Comparison of ENCODE assay signal across 31 cellular contexts in genomic region chr2:215358891-215359575, GRCh38. TPM values are rescaled to one million over a fixed set of nuclear protein-coding genes. Genes with fewer than 3 reads are reported as not detected.
DNase-seq lines count a peak whose midpoint lies in the region; ATAC-seq, FAIRE-seq and TF ChIP-seq lines count a peak whose summit lies in the region.
"Had no signal": no experiment of that assay in that cellular context is flagged by ENCODE, and none has a peak within 500 bp of the region (broad histone marks: within the 10 kb centered on the region; RNA-seq: fewer than 3 reads in every experiment).

No MANE protein-coding gene starts in this region.

- H3K18ac ChIP-seq in trophoblast cell (ENCODE audit: low read length), result no peak overlapping the region

- no peak for TF ChIP-seq CTCF in astrocyte of the spinal cord (IDR thresholded peaks at IDR 0.05; ENCODE audit: low read depth, low read length)
- no peak for TF ChIP-seq CTCF in fibroblast of pulmonary artery (IDR thresholded peaks at IDR 0.05; ENCODE audit: low read length, missing control alignments)

- intact Hi-C loops in activated CD4-positive, alpha-beta T cell treated with anti-CD3 and anti-CD28 coated beads, Interleukin-2, amount 10 ng/mL, durations not matched to agents 24 days and 14 days (cut with micrococcal nuclease), result no loop called here

- no peaks in the 10 kb centered on the region for H3K27me3 ChIP-seq in trophoblast cell (ENCODE audit: insufficient read depth, low read length)
- H3K27me3 ChIP-seq: BE2C, left lung, neural progenitor cell, Peyer's patch, spleen, stomach, uterus had no signal

- no peak overlapping the region for H2AFZ ChIP-seq in trophoblast cell (ENCODE audit: insufficient read depth, low read length, poor library complexity)
- H2AFZ ChIP-seq: neural progenitor cell had no signal

- ATAC-seq in GM21381 (IDR thresholded peaks at IDR 0.05; ENCODE audit: unreplicated experiment), result no peak
- ATAC-seq: activated CD4-positive, alpha-beta T cell treated with anti-CD3 and anti-CD28 coated beads for 36 hours; esophagus mucosa; HCT116; left lung; right cardiac atrium had no signal

- no peak overlapping the region for H3K9ac ChIP-seq in trophoblast cell (ENCODE audit: low read length)
- H3K9ac ChIP-seq: neural progenitor cell had no signal

- H3K4me1 ChIP-seq in trophoblast cell (ENCODE audit: control insufficient read depth in 1 of 2, insufficient read depth in 2 of 2, low read length in 2 of 2), result no peaks in the 10 kb centered on the region
- H3K4me1 ChIP-seq: BE2C, left lung, neural progenitor cell, Peyer's patch, spleen, stomach, uterus had no signal

- no peak overlapping the region for H3K27ac Mint-ChIP-seq in activated CD4-positive, alpha-beta T cell treated with anti-CD3 and anti-CD28 coated beads, Interleukin-2, amount 10 ng/mL, durations not matched to agents 24 days and 14 days
- H3K27ac Mint-ChIP-seq: activated CD4-positive, alpha-beta T cell treated with anti-CD3 and anti-CD28 coated beads for 36 hours; activated naive CD8-positive, alpha-beta T cell; CD8-positive, alpha-beta memory T cell; neural progenitor cell; T-helper 2 cell treated with Interferon-gamma antibody and Interleukin-4, amounts not matched to agents 5 μg/mL and 100 μg/mL, for 36 hours had no signal

- no peaks in the 10 kb centered on the region for H3K79me2 ChIP-seq in trophoblast cell (ENCODE audit: control insufficient read depth, insufficient read depth, low read length, poor library complexity)

- FAIRE-seq in GM12891 (lab: Jason Lieb, UNC), result peak; percentile 13

- H3K79me1 ChIP-seq in trophoblast cell (ENCODE audit: low read length), result no peaks in the 10 kb centered on the region

- no peak overlapping the region for H3K4me2 ChIP-seq in trophoblast cell (ENCODE audit: low read length)
- H3K4me2 ChIP-seq: neural progenitor cell had no signal

- in situ Hi-C loops in astrocyte of the spinal cord (cut with HindIII; ENCODE audit: low sequenced_read_pairs), result no loop called here

- H3K4ac ChIP-seq in trophoblast cell (ENCODE audit: low read depth, low read length), result no peak overlapping the region

- no peak overlapping the region for H4K91ac ChIP-seq in trophoblast cell (ENCODE audit: low read depth, low read length)

- H3K4me1 Mint-ChIP-seq in activated CD4-positive, alpha-beta T cell treated with anti-CD3 and anti-CD28 coated beads, Interleukin-2, amount 10 ng/mL, durations not matched to agents 24 days and 14 days, result no peaks in the 10 kb centered on the region
- H3K4me1 Mint-ChIP-seq: activated CD4-positive, alpha-beta T cell treated with anti-CD3 and anti-CD28 coated beads for 36 hours; CD8-positive, alpha-beta memory T cell; neural progenitor cell had no signal

- no peak overlapping the region for H3K4me3 Mint-ChIP-seq in activated CD4-positive, alpha-beta T cell treated with anti-CD3 and anti-CD28 coated beads, Interleukin-2, amount 10 ng/mL, durations not matched to agents 24 days and 14 days
- H3K4me3 Mint-ChIP-seq: activated CD4-positive, alpha-beta T cell treated with anti-CD3 and anti-CD28 coated beads for 36 hours; activated naive CD8-positive, alpha-beta T cell; CD8-positive, alpha-beta memory T cell; neural progenitor cell; T-helper 2 cell treated with Interferon-gamma antibody and Interleukin-4, amounts not matched to agents 5 μg/mL and 100 μg/mL, for 36 hours had no signal

- H2BK12ac ChIP-seq in trophoblast cell (ENCODE audit: low read length), result no peak overlapping the region

- no peak overlapping the region for H2AK5ac ChIP-seq in trophoblast cell (ENCODE audit: low read length)

- H4K12ac ChIP-seq in trophoblast cell (ENCODE audit: low read depth, low read length), result no peak overlapping the region

- H3K14ac ChIP-seq in trophoblast cell (ENCODE audit: low read length), result no peak overlapping the region

- H3K23ac ChIP-seq in trophoblast cell (ENCODE audit: low read length), result no peak overlapping the region

- H3K36me3 Mint-ChIP-seq in activated CD4-positive, alpha-beta T cell treated with anti-CD3 and anti-CD28 coated beads, Interleukin-2, amount 10 ng/mL, durations not matched to agents 24 days and 14 days (ENCODE audit: low read depth), result peaks cover 27% of the 10 kb centered on the region

- no peak overlapping the region for H3K27ac ChIP-seq in trophoblast cell (ENCODE audit: low read depth, low read length)
- H3K27ac ChIP-seq: left lung, neural progenitor cell, Peyer's patch, spleen, stomach, uterus, VCaP had no signal

- no CpG with 5 or more reads among the region's 15 CpGs for WGBS in trophoblast cell (ENCODE audit: extremely low coverage, insufficient coverage, insufficient read length)

- no peak overlapping the region for H2BK120ac ChIP-seq in trophoblast cell (ENCODE audit: insufficient read depth, low read length, poor library complexity)

- no peaks in the 10 kb centered on the region for H3K9me3 Mint-ChIP-seq in activated CD4-positive, alpha-beta T cell treated with anti-CD3 and anti-CD28 coated beads, Interleukin-2, amount 10 ng/mL, durations not matched to agents 24 days and 14 days
- H3K9me3 Mint-ChIP-seq: CD8-positive, alpha-beta memory T cell; neural progenitor cell; T-helper 2 cell treated with Interferon-gamma antibody and Interleukin-4, amounts not matched to agents 5 μg/mL and 100 μg/mL, for 36 hours had no signal

- DNase-seq in GM12891 (ENCODE audit: insufficient read length, low spot score), result no peak
- peak; percentile 54 for DNase-seq in astrocyte of the spinal cord (ENCODE audit: low read depth, low spot score)
- peak; percentile 49 for DNase-seq in fibroblast of pulmonary artery (ENCODE audit: low read depth)
- peak; percentile 69 to 78 for DNase-seq in trophoblast cell
- DNase-seq in NCI-H2196 (lab: John Stamatoyannopoulos, UW; ENCODE audit: unreplicated experiment), result no peak
- no peak for DNase-seq in mucosa of gallbladder (ENCODE audit: low spot score)
- no peak for DNase-seq in activated CD4-positive, alpha-beta T cell treated with anti-CD3 and anti-CD28 coated beads, Interleukin-2, amount 10 ng/mL, durations not matched to agents 24 days and 14 days
- DNase-seq: ACHN; activated CD4-positive, alpha-beta T cell treated with anti-CD3 and anti-CD28 coated beads for 36 hours; BE2C; caudate nucleus; CD8-positive, alpha-beta memory T cell; DMS153; Kasumi-1; left lung; NCI-H1417 treated with DMSO at 0.1 percent for 48 hours; NCI-H2081 treated with DMSO at 0.1 percent for 48 hours; Peyer's patch; right cardiac atrium; SHP77 treated with DMSO at 0.1 percent for 48 hours; spleen; stimulated activated CD4-positive, alpha-beta T cell treated with anti-CD3 and anti-CD28 coated beads, Interleukin-2, amount 100 ng/mL, for 24 hours; stomach; uterus had no signal

- H3K27me3 Mint-ChIP-seq in activated CD4-positive, alpha-beta T cell treated with anti-CD3 and anti-CD28 coated beads, Interleukin-2, amount 10 ng/mL, durations not matched to agents 24 days and 14 days, result no peaks in the 10 kb centered on the region
- H3K27me3 Mint-ChIP-seq: activated CD4-positive, alpha-beta T cell treated with anti-CD3 and anti-CD28 coated beads for 36 hours; activated naive CD8-positive, alpha-beta T cell; CD8-positive, alpha-beta memory T cell had no signal

- H2BK5ac ChIP-seq in trophoblast cell (ENCODE audit: low read depth, low read length, poor library complexity), result no peak overlapping the region

- H3K9me3 ChIP-seq in trophoblast cell (ENCODE audit: insufficient read depth, low read depth, low read length), result no peaks in the 10 kb centered on the region
- H3K9me3 ChIP-seq: BE2C, left lung, Peyer's patch, spleen, stomach, uterus had no signal

- H3K4me3 ChIP-seq in astrocyte of the spinal cord (ENCODE audit: low read depth, low read length) (no peak overlapping the region), fibroblast of pulmonary artery (replicated peaks; ENCODE audit: low read depth, low read length) (no peak overlapping the region), trophoblast cell (ENCODE audit: low read depth, low read length) (no peak overlapping the region)
- H3K4me3 ChIP-seq: left lung, neural progenitor cell, Peyer's patch, spleen, stomach, uterus had no signal

- H4K8ac ChIP-seq in trophoblast cell (ENCODE audit: low read depth, low read length), result no peak overlapping the region

- H3K36me3 ChIP-seq in trophoblast cell (ENCODE audit: control insufficient read depth in 1 of 2, insufficient read depth in 2 of 2, low read length in 2 of 2), result peaks cover 18 to 34% of the 10 kb centered on the region in 2 experiments
- H3K36me3 ChIP-seq: neural progenitor cell, uterus had no signal

- TF ChIP-seq POLR2A in GM12891 (IDR thresholded peaks at IDR 0.05; ENCODE audit: low read depth, low read length), result no peak

TF ChIP-seq in GM12891, 5 proteins besides CTCF, POLR2A, EP300 and RAD21:
- no peak for TF ChIP-seq SPI1 (IDR thresholded peaks at IDR 0.05; ENCODE audit: low read depth, low read length)

RNA-seq across cellular contexts. Expression of gene ATIC, which starts 47.2 kb away (rescaled TPM):
- polyA plus RNA-seq in GM12891 (2012; ENCODE audit: low read depth, missing spikeins), result 276 TPM
- 268 and 278 TPM in 2 replicates for polyA plus RNA-seq in trophoblast cell (2013)
- 62.8 TPM for total RNA-seq in mucosa of gallbladder
- 316 and 322 TPM in 2 replicates for total RNA-seq in activated CD4-positive, alpha-beta T cell treated with anti-CD3 and anti-CD28 coated beads, Interleukin-2, amount 10 ng/mL, durations not matched to agents 24 days and 14 days

Comparison
In these comparisons a context has a peak if more than half of its experiments do, and no peak if none do; other contexts are left out.
1. DNase-seq: peak in astrocyte of the spinal cord (single experiment), fibroblast of pulmonary artery (single experiment) and trophoblast cell (2 of 2); none in GM12891 (single experiment), NCI-H2196 (single experiment), mucosa of gallbladder (single experiment) and activated CD4-positive, alpha-beta T cell treated with anti-CD3 and anti-CD28 coated beads, Interleukin-2, amount 10 ng/mL, durations not matched to agents 24 days and 14 days (single experiment).